In genomic region chr11:113260096-113260425, GRCh38 we compare ENCODE assay signal across 28 cellular contexts.
"Had no signal": no experiment of that assay in that cellular context is flagged by ENCODE, and none has a peak within 500 bp of the region (broad histone marks: within the 10 kb centered on the region; RNA-seq: fewer than 3 reads in every experiment).

No MANE protein-coding gene starts in this region.

- H3K27ac ChIP-seq: neural progenitor cell, ovary, parathyroid adenoma, psoas muscle, right lobe of liver, sigmoid colon, skin epidermis, spleen, suprapubic skin, testis, tibial artery, transverse colon, upper lobe of left lung, vagina had no signal

- H2AFZ ChIP-seq: neural progenitor cell, parathyroid adenoma had no signal

- ATAC-seq: naive thymus-derived CD4-positive, alpha-beta T cell; natural killer cell; psoas muscle; right cardiac atrium; right lobe of liver; stimulated activated memory B cell treated with anti-CD40 and anti-IgM and Interleukin-4, amounts not matched to agents 10 μg/mL and 1 μg/mL and 100 μg/mL, for 72 hours; stimulated activated naive CD8-positive, alpha-beta T cell treated with anti-CD3 and anti-CD28 coated beads, Interleukin-15, amount 100 ng/mL, for 72 hours; stimulated activated naive CD8-positive, alpha-beta T cell treated with anti-CD3 and anti-CD28 coated beads, Interleukin-15, Interleukin-2, amounts not matched to agents 100 U/mL and 50 U/mL, for 24 hours had no signal

- H3K4me1 ChIP-seq: neural progenitor cell, parathyroid adenoma, psoas muscle, right lobe of liver, sigmoid colon, spleen, suprapubic skin, testis, tibial artery, transverse colon, upper lobe of left lung had no signal

- H3K27me3 ChIP-seq: neural progenitor cell, ovary, right lobe of liver, sigmoid colon, spleen, suprapubic skin, testis, tibial artery, transverse colon, upper lobe of left lung, vagina had no signal

- H3K4me2 ChIP-seq: neural progenitor cell, smooth muscle cell had no signal

- H3K9me3 ChIP-seq: ovary, psoas muscle, right lobe of liver, sigmoid colon, spleen, suprapubic skin, testis, tibial artery, transverse colon, upper lobe of left lung, vagina had no signal

- H3K4me3 ChIP-seq: neural progenitor cell, ovary, psoas muscle, right lobe of liver, sigmoid colon, skin epidermis, smooth muscle cell, spleen, suprapubic skin, testis, tibial artery, transverse colon, upper lobe of left lung, vagina had no signal

- H3K9ac ChIP-seq: neural progenitor cell, parathyroid adenoma had no signal

- DNase-seq: naive thymus-derived CD4-positive, alpha-beta T cell; natural killer cell; occipital lobe; ovary; psoas muscle; right cardiac atrium; right lobe of liver; sigmoid colon; spleen; stimulated activated CD4-positive, alpha-beta T cell treated with anti-CD3 and anti-CD28 coated beads, Interleukin-12 subunit alpha, Interleukin-12 subunit beta, amount 100 ng/mL, for 4 hours; stimulated activated CD4-positive, alpha-beta T cell treated with anti-CD3 and anti-CD28 coated beads, Interleukin-1b, Interleukin-23, amount 100 ng/mL, for 48 hours; stimulated activated CD4-positive, alpha-beta T cell treated with anti-CD3 and anti-CD28 coated beads, Interleukin-4, amount 100 ng/mL, for 1 hour; stimulated activated CD4-positive, alpha-beta T cell treated with anti-CD3 and anti-CD28 coated beads, Interleukin-4, amount 100 ng/mL, for 4 hours; stimulated activated CD8-positive, alpha-beta memory T cell treated with anti-CD3 and anti-CD28 coated beads, Interleukin-4, amount 100 ng/mL, for 48 hours; stimulated activated naive CD4-positive, alpha-beta T cell; stimulated activated naive CD8-positive, alpha-beta T cell treated with anti-CD3 and anti-CD28 coated beads, Interleukin-15, amount 100 ng/mL, for 72 hours; stimulated activated naive CD8-positive, alpha-beta T cell treated with anti-CD3 and anti-CD28 coated beads, Interleukin-15, Interleukin-2, amounts not matched to agents 100 U/mL and 50 U/mL, for 24 hours; testis; tibial artery; transverse colon; upper lobe of left lung had no signal

- H3K79me2 ChIP-seq: parathyroid adenoma had no signal

- H3K36me3 ChIP-seq: neural progenitor cell, ovary, right lobe of liver, spleen, suprapubic skin, tibial artery, transverse colon, upper lobe of left lung, vagina had no signal
